In genomic region chr4:80125252-80126177, GRCh38 we compare ENCODE assay signal across 1 cellular context.
TF ChIP-seq lines count a peak whose summit lies in the region.

No MANE protein-coding gene starts in this region.

TF ChIP-seq in K562, 482 proteins besides CTCF, POLR2A, EP300 and RAD21 (continued from another document and continues in another):
- TF ChIP-seq SOX6 (IDR thresholded peaks at IDR 0.05) (peak; percentile 90), ZNF3 (CRISPR knock-in tag; IDR thresholded peaks at IDR 0.05) (no peak), NR1H2 (CRISPR knock-in tag; IDR thresholded peaks at IDR 0.05) (no peak), CHD2 (IDR thresholded peaks at IDR 0.05; ENCODE audit: low read depth, low read length) (no peak), LARP7 (IDR thresholded peaks at IDR 0.05) (no peak), ATF4 (CRISPR knock-in tag; IDR thresholded peaks at IDR 0.05) (no peak), ZZZ3 (IDR thresholded peaks at IDR 0.05) (no peak), ZNF586 (CRISPR knock-in tag; conservative IDR thresholded peaks at IDR 0.05) (no peak), EZH2 (IDR thresholded peaks at IDR 0.05; ENCODE audit: borderline replicate concordance, low read depth, low read length) (no peak), ZNF584 (CRISPR knock-in tag; IDR thresholded peaks at IDR 0.05; ENCODE audit: low read depth) (peak; percentile 53; the same call in 1 of the 2 replicates), ZEB2 (IDR thresholded peaks at IDR 0.05) (peak; percentile 72; the same call in 1 of the 2 replicates), RNF219 (CRISPR knock-in tag; IDR thresholded peaks at IDR 0.05) (no peak), ZNF318 (IDR thresholded peaks at IDR 0.05; ENCODE audit: borderline replicate concordance in 1 of 2, low read depth in 1 of 2) (no peak), HMBOX1 (IDR thresholded peaks at IDR 0.05) (peak; percentile 66), TOE1 (IDR thresholded peaks at IDR 0.05; ENCODE audit: borderline replicate concordance) (no peak), TOE1 (CRISPR knock-in tag; IDR thresholded peaks at IDR 0.05; ENCODE audit: borderline replicate concordance, low read depth) (no peak), SRSF7 (optimal IDR thresholded peaks at IDR 0.05; ENCODE audit: low read depth, low read length) (no peak), ZBTB17 (CRISPR knock-in tag; IDR thresholded peaks at IDR 0.05) (0 out of 2 replicates have a peak, but pooled peaks have one; percentile 26), STAG1 (CRISPR knock-in tag; IDR thresholded peaks at IDR 0.05; ENCODE audit: borderline replicate concordance) (no peak), PBX2 (CRISPR knock-in tag; IDR thresholded peaks at IDR 0.05; ENCODE audit: low read depth) (no peak), PBX2 (tag; conservative IDR thresholded peaks at IDR 0.05; ENCODE audit: low read depth) (no peak), KLF1 (tag; IDR thresholded peaks at IDR 0.05) (no peak), HOXB6 (CRISPR knock-in tag; IDR thresholded peaks at IDR 0.05; ENCODE audit: borderline replicate concordance) (no peak), MYC (IDR thresholded peaks at IDR 0.05; ENCODE audit: low read depth, low read length) (no peak), MYC (CRISPR knock-in tag; IDR thresholded peaks at IDR 0.05; ENCODE audit: borderline replicate concordance, low read depth) (no peak), TRIM28 (IDR thresholded peaks at IDR 0.05) (no peak), VEZF1 (CRISPR knock-in tag; IDR thresholded peaks at IDR 0.05) (0 out of 2 replicates have a peak, but pooled peaks have one; percentile 5), TSHZ1 (CRISPR knock-in tag; IDR thresholded peaks at IDR 0.05) (no peak), CHAMP1 (IDR thresholded peaks at IDR 0.05) (peak; percentile 70), MTA3 (IDR thresholded peaks at IDR 0.05; ENCODE audit: borderline replicate concordance) (no peak; the same call in 1 of the 2 replicates), TARDBP (IDR thresholded peaks at IDR 0.05) (no peak), HDAC8 (tag; IDR thresholded peaks at IDR 0.05) (no peak), KLF13 (tag; IDR thresholded peaks at IDR 0.05; ENCODE audit: borderline replicate concordance, low read depth) (no peak), TAF15 (IDR thresholded peaks at IDR 0.05; ENCODE audit: low read depth, low read length) (no peak), HNRNPK (IDR thresholded peaks at IDR 0.05; ENCODE audit: low read depth, low read length, poor library complexity, severe bottlenecking) (no peak), ZC3H8 (IDR thresholded peaks at IDR 0.05) (no peak), L3MBTL2 (IDR thresholded peaks at IDR 0.05) (0 out of 2 replicates have a peak, but pooled peaks have one; percentile 51)
